ENCODE assay signal across 21 cellular contexts in genomic region chr5:117434266-117434665, GRCh38.
DNase-seq lines count a peak whose midpoint lies in the region; ATAC-seq and TF ChIP-seq lines count a peak whose summit lies in the region.
"Had no signal": no experiment of that assay in that cellular context is flagged by ENCODE, and none has a peak within 500 bp of the region (broad histone marks: within the 10 kb centered on the region; RNA-seq: fewer than 3 reads in every experiment).

No MANE protein-coding gene starts in this region.

- no peak overlapping the region for H3K4me3 Mint-ChIP-seq in WTC11
- H3K4me3 Mint-ChIP-seq: CD8-positive, alpha-beta T cell had no signal

- H3K27me3 Mint-ChIP-seq in WTC11 (ENCODE audit: low read depth), result no peaks in the 10 kb centered on the region

- H3K4me1 ChIP-seq in muscle layer of colon (ENCODE audit: insufficient read depth, low read length), result peaks cover 37% of the 10 kb centered on the region
- peaks cover 9% of the 10 kb centered on the region for H3K4me1 ChIP-seq in stomach smooth muscle (ENCODE audit: control insufficient read depth, insufficient read depth, low read length)

- H3K27me3 ChIP-seq in muscle layer of colon (ENCODE audit: control insufficient read depth in 1 of 2, insufficient read depth in 2 of 2, low read length in 2 of 2), result no peaks in the 10 kb centered on the region
- H3K27me3 ChIP-seq in stomach smooth muscle (ENCODE audit: control insufficient read depth in 1 of 2, insufficient read depth in 2 of 2, low read length in 2 of 2), result no peaks in the 10 kb centered on the region
- H3K27me3 ChIP-seq: BLaER1 had no signal

- no peak overlapping the region for H3K4me3 ChIP-seq in muscle layer of colon (ENCODE audit: low read depth in 1 of 2, low read length in 2 of 2)
- no peak overlapping the region for H3K4me3 ChIP-seq in stomach smooth muscle (ENCODE audit: low read length in 2 of 2)
- H3K4me3 ChIP-seq: BLaER1, GM12878, K562, SK-N-MC had no signal

- ATAC-seq in WTC11 (0 out of 2 replicates have a peak, but pooled peaks have one; percentile 18), HG03432 (IDR thresholded peaks at IDR 0.05; ENCODE audit: unreplicated experiment) (no peak)
- ATAC-seq: CD8-positive, alpha-beta T cell; GM12878; K562; Panc1; Right ventricle myocardium inferior had no signal

- no peak overlapping the region for H3K27ac Mint-ChIP-seq in WTC11
- H3K27ac Mint-ChIP-seq: CD8-positive, alpha-beta T cell had no signal

- H3K9ac ChIP-seq in muscle layer of colon (ENCODE audit: low read length), result no peak overlapping the region
- no peak overlapping the region for H3K9ac ChIP-seq in stomach smooth muscle (ENCODE audit: low read length in 2 of 2)
- H3K9ac ChIP-seq: BLaER1 had no signal

- H3K36me3 Mint-ChIP-seq in WTC11, result no peaks in the 10 kb centered on the region
- H3K36me3 Mint-ChIP-seq: CD8-positive, alpha-beta T cell had no signal

- H3K27ac ChIP-seq in muscle layer of colon (ENCODE audit: low read depth, low read length), result peak overlapping the region; percentile 48
- peak overlapping the region; percentile 25 for H3K27ac ChIP-seq in stomach smooth muscle (ENCODE audit: low read length)
- H3K27ac ChIP-seq: 22Rv1, BLaER1, SK-N-MC had no signal

- H3K9me3 ChIP-seq in muscle layer of colon (ENCODE audit: low read length), result no peaks in the 10 kb centered on the region
- no peaks in the 10 kb centered on the region for H3K9me3 ChIP-seq in stomach smooth muscle (ENCODE audit: control insufficient read depth in 2 of 2, low read length in 2 of 2)
- H3K9me3 ChIP-seq: BLaER1 had no signal

- CTCF ChIA-PET in WTC11 (lab: Charles Lee), result interaction anchor here (1.6 to 3.3 kb wide), 2 partner anchors 9 to 21 kb away, joined by 5 to 35 read pairs; no protein-coding TSS in a partner anchor

- no peaks in the 10 kb centered on the region for H3K9me3 Mint-ChIP-seq in WTC11

- POLR2A ChIA-PET in WTC11 (lab: Charles Lee), result no interaction called here

- TF ChIP-seq CTCF in WTC11 (IDR thresholded peaks at IDR 0.05), result no peak

- H3K4me1 Mint-ChIP-seq in WTC11, result peaks cover 40% of the 10 kb centered on the region

- DNase-seq in DMS 273 (lab: John Stamatoyannopoulos, UW; ENCODE audit: unreplicated experiment) (peak; percentile 24), DMS 273 treated with DMSO at 0.1 percent for 48 hours (lab: John Stamatoyannopoulos, UW) (no peak), WTC11 (ENCODE audit: low spot score) (no peak), dedifferentiated amniotic fluid mesenchymal stem cell (ENCODE audit: extremely low spot score) (no peak), NK-92 (lab: John Stamatoyannopoulos, UW; ENCODE audit: unreplicated experiment) (no peak)
- DNase-seq: CD8-positive, alpha-beta T cell; DND-41; GDM1; NCI-H1436; NCI-H2081; NCI-H510A had no signal

- no peaks in the 10 kb centered on the region for H3K36me3 ChIP-seq in muscle layer of colon (ENCODE audit: insufficient read depth, low read length)
- no peaks in the 10 kb centered on the region for H3K36me3 ChIP-seq in stomach smooth muscle (ENCODE audit: control insufficient read depth in 2 of 2, insufficient read depth in 2 of 2, low read length in 2 of 2)
- H3K36me3 ChIP-seq: BLaER1 had no signal

TF ChIP-seq in WTC11, 78 proteins besides CTCF, POLR2A, EP300 and RAD21:
- TF ChIP-seq ZNF425 (CRISPR knock-in tag; conservative IDR thresholded peaks at IDR 0.05), result no peak
- no peak for TF ChIP-seq HMGXB4 (CRISPR knock-in tag; IDR thresholded peaks at IDR 0.05)
- TF ChIP-seq JUN (CRISPR knock-in tag; IDR thresholded peaks at IDR 0.05), result no peak
- no peak for TF ChIP-seq GABPB1 (CRISPR knock-in tag; IDR thresholded peaks at IDR 0.05)
- TF ChIP-seq ATF2 (CRISPR knock-in tag; IDR thresholded peaks at IDR 0.05; ENCODE audit: borderline replicate concordance, low read depth), result no peak
- TF ChIP-seq SP1 (CRISPR knock-in tag; conservative IDR thresholded peaks at IDR 0.05), result no peak
- no peak for TF ChIP-seq ELF4 (CRISPR knock-in tag; IDR thresholded peaks at IDR 0.05; ENCODE audit: low read depth)
